8 cellular contexts compared by ENCODE assay signal in genomic region chr22:42621505-42622002, GRCh38. TPM values are rescaled to one million over a fixed set of nuclear protein-coding genes. Genes with fewer than 3 reads are reported as not detected.
A peak's percentile ranks its signal among the peaks of the same experiment; 100 is the strongest.
DNase-seq lines count a peak whose midpoint lies in the region; ATAC-seq and TF ChIP-seq lines count a peak whose summit lies in the region.

No MANE protein-coding gene starts in this region.

- DNase-seq in ELR (ENCODE audit: low read depth): peak; percentile 79
- peak; percentile 55 for DNase-seq in cerebellar cortex (ENCODE audit: low spot score)
- DNase-seq in stimulated activated CD8-positive, alpha-beta memory T cell treated with anti-CD3 and anti-CD28 coated beads, Interleukin-15, amount 100 ng/mL, for 48 hours (ENCODE audit: low read depth in 2 of 2): peak; percentile 30 to 36

- no peak overlapping the region for H3K9ac ChIP-seq in liver (ENCODE audit: low read depth in 1 of 2, low read length in 2 of 2)

- H3K4me3 ChIP-seq in WI38 (ENCODE audit: low read depth, low read length): no peak overlapping the region
- no peak overlapping the region for H3K4me3 ChIP-seq in liver (ENCODE audit: low read depth in 1 of 3, low read length in 3 of 3)

- TF ChIP-seq RAD21 in Ishikawa (IDR thresholded peaks at IDR 0.05; ENCODE audit: low read depth): peak; percentile 73
- peak; percentile 83 to 92 for TF ChIP-seq RAD21 in liver (IDR thresholded peaks at IDR 0.05)

- 49% methylated on average over 11 of the region's 11 CpGs for WGBS in liver

- peaks cover 6 to 36% (median 9%) of the 10 kb centered on the region in 4 donors for H3K36me3 ChIP-seq in liver (ENCODE audit: control insufficient read depth in 4 of 4, insufficient read depth in 3 of 4, low read depth in 1 of 4, low read length in 3 of 4)

- no peak for TF ChIP-seq EP300 in Ishikawa (IDR thresholded peaks at IDR 0.05; ENCODE audit: borderline replicate concordance)

- H3K4me1 ChIP-seq in liver (ENCODE audit: control insufficient read depth in 4 of 4, insufficient read depth in 4 of 4, low read length in 3 of 4): peaks cover 6 to 29% (median 18%) of the 10 kb centered on the region in 4 donors

- ATAC-seq in HG02884 (IDR thresholded peaks at IDR 0.05; ENCODE audit: unreplicated experiment): no peak
- no peak for ATAC-seq in HG03196 (IDR thresholded peaks at IDR 0.05; ENCODE audit: unreplicated experiment)

- no peak overlapping the region for H3K27ac ChIP-seq in liver (ENCODE audit: low read depth in 1 of 2, low read length in 2 of 2)

- TF ChIP-seq CTCF in WI38 (IDR thresholded peaks at IDR 0.05; ENCODE audit: low read depth, low read length) (peak; percentile 73), liver (IDR thresholded peaks at IDR 0.05; ENCODE audit: low read depth, low read length, missing input control) (peak; percentile 87)

- H3K9me3 ChIP-seq in liver (ENCODE audit: control insufficient read depth in 4 of 4, low read length in 3 of 4): no peaks in the 10 kb centered on the region

- no peaks in the 10 kb centered on the region for H3K27me3 ChIP-seq in liver (ENCODE audit: control insufficient read depth in 4 of 4, insufficient read depth in 4 of 4, low read length in 3 of 4)

TF ChIP-seq in Ishikawa, 13 proteins besides CTCF, POLR2A, EP300 and RAD21:
- TF ChIP-seq CEBPB (IDR thresholded peaks at IDR 0.05) (no peak), TEAD4 (IDR thresholded peaks at IDR 0.05) (no peak), MAX (IDR thresholded peaks at IDR 0.05) (no peak), NFIC (IDR thresholded peaks at IDR 0.05) (no peak), EGR1 (IDR thresholded peaks at IDR 0.05) (no peak), TCF12 (IDR thresholded peaks at IDR 0.05; ENCODE audit: low read depth) (no peak), YY1 (IDR thresholded peaks at IDR 0.05; ENCODE audit: low read depth) (no peak), USF1 (IDR thresholded peaks at IDR 0.05) (no peak), CREB1 (IDR thresholded peaks at IDR 0.05; ENCODE audit: low read depth) (no peak), FOXM1 (IDR thresholded peaks at IDR 0.05; ENCODE audit: borderline replicate concordance, low read depth) (no peak), TAF1 (IDR thresholded peaks at IDR 0.05; ENCODE audit: low read depth) (no peak), REST (IDR thresholded peaks at IDR 0.05; ENCODE audit: low read depth) (no peak), ZBTB7A (IDR thresholded peaks at IDR 0.05; ENCODE audit: low read depth) (no peak)

TF ChIP-seq in liver, 16 proteins besides CTCF, POLR2A, EP300 and RAD21:
- no peak for TF ChIP-seq FOXA1 (IDR thresholded peaks at IDR 0.05)
- no peak for TF ChIP-seq RXRA (IDR thresholded peaks at IDR 0.05)
- no peak for TF ChIP-seq EGR1 (IDR thresholded peaks at IDR 0.05; ENCODE audit: low read depth in 2 of 2)
- no peak for TF ChIP-seq MAX (IDR thresholded peaks at IDR 0.05)
- TF ChIP-seq HNF4A (conservative IDR thresholded peaks at IDR 0.05): no peak
- no peak for TF ChIP-seq GABPA (IDR thresholded peaks at IDR 0.05 in 1 of 2, conservative IDR thresholded peaks at IDR 0.05 in 1 of 2)
- TF ChIP-seq YY1 (IDR thresholded peaks at IDR 0.05): no peak
- no peak for TF ChIP-seq ZBTB33 (IDR thresholded peaks at IDR 0.05)
- no peak for TF ChIP-seq ATF3 (IDR thresholded peaks at IDR 0.05)
- TF ChIP-seq JUND (IDR thresholded peaks at IDR 0.05): no peak
- no peak for TF ChIP-seq HNF4G (IDR thresholded peaks at IDR 0.05)
- no peak for TF ChIP-seq NR2F2 (IDR thresholded peaks at IDR 0.05)
- TF ChIP-seq SP1 (IDR thresholded peaks at IDR 0.05): no peak
- TF ChIP-seq FOXA2 (IDR thresholded peaks at IDR 0.05): no peak
- TF ChIP-seq TAF1 (conservative IDR thresholded peaks at IDR 0.05): no peak
- no peak for TF ChIP-seq REST (IDR thresholded peaks at IDR 0.05)

RNA-seq across cellular contexts. Expression of gene POLDIP3, which starts 6.9 kb away (rescaled TPM):
- total RNA-seq in liver: 10 to 100 TPM; 18.1 to 22.5 TPM
- polyA plus RNA-seq in liver: 10 to 100 TPM; 14.6 to 18.0 TPM

RNA-seq across cellular contexts. Expression of gene ATP5MGL, which starts 18.8 kb away (rescaled TPM):
- under 1 TPM in 1 of 2 donors, not detected in 1; 0.84 TPM for total RNA-seq in liver
- polyA plus RNA-seq in liver: 1 to 10 TPM in 1 of 2 donors, not detected in 1; 1.1 TPM

RNA-seq across cellular contexts. Expression of gene CYB5R3, which starts 27.6 kb away (rescaled TPM):
- total RNA-seq in liver: 10 to 100 TPM; 49.4 to 71.1 TPM
- polyA plus RNA-seq in liver: 100 to 1,000 TPM; 197 to 210 TPM
